Comparison of ENCODE assay signal across 15 cellular contexts in genomic region chr9:120885968-120886367, GRCh38. TPM values are rescaled to one million over a fixed set of nuclear protein-coding genes. Genes with fewer than 3 reads are reported as not detected.
DNase-seq lines count a peak whose midpoint lies in the region; ATAC-seq and TF ChIP-seq lines count a peak whose summit lies in the region.
"Had no signal": no experiment of that assay in that cellular context is flagged by ENCODE, and none has a peak within 500 bp of the region (broad histone marks: within the 10 kb centered on the region; RNA-seq: fewer than 3 reads in every experiment).

No MANE protein-coding gene starts in this region.

- TF ChIP-seq POLR2A in Peyer's patch (IDR thresholded peaks at IDR 0.05), result no peak

- POLR2A ChIA-PET in A673 (lab: Charles Lee; ENCODE audit: low non-redundant PET), result no interaction called here

- H3K4me3 ChIP-seq in DOHH2 (ENCODE audit: low read length) (0 out of 2 replicates have a peak overlapping the region, but pooled peaks have one; percentile 8), Peyer's patch (no peak overlapping the region), fibroblast of the aortic adventitia (ENCODE audit: low read depth, low read length) (no peak overlapping the region), osteoblast (ENCODE audit: insufficient read depth, low read length) (no peak overlapping the region), A673 (ENCODE audit: low read depth, low read length, poor library complexity, severe bottlenecking) (no peak overlapping the region)
- H3K4me3 ChIP-seq: psoas muscle had no signal

- H3K4me2 ChIP-seq in DOHH2 (ENCODE audit: low read length), result peak overlapping the region; percentile 44
- H3K4me2 ChIP-seq in osteoblast (ENCODE audit: insufficient read depth, low read length), result peak overlapping the region; percentile 4

- intact Hi-C loops in A673 (cut with micrococcal nuclease; ENCODE audit: unreplicated experiment), result no loop called here

- H3K27me3 ChIP-seq in DOHH2 (ENCODE audit: control insufficient read depth, low read length) (no peaks in the 10 kb centered on the region), Peyer's patch (no peaks in the 10 kb centered on the region), osteoblast (ENCODE audit: insufficient read depth, low read length) (peaks cover 3% of the 10 kb centered on the region), A673 (replicated peaks; ENCODE audit: insufficient read depth, low read depth, low read length, poor library complexity) (no peaks in the 10 kb centered on the region)

- no peak for TF ChIP-seq CTCF in DOHH2 (IDR thresholded peaks at IDR 0.05; ENCODE audit: low read depth, low read length, poor library complexity, severe bottlenecking)
- TF ChIP-seq CTCF in Peyer's patch (IDR thresholded peaks at IDR 0.05), result no peak
- no peak for TF ChIP-seq CTCF in fibroblast of the aortic adventitia (IDR thresholded peaks at IDR 0.05; ENCODE audit: insufficient read depth, low read length)
- TF ChIP-seq CTCF in osteoblast (IDR thresholded peaks at IDR 0.05; ENCODE audit: extremely low read depth, low read depth, low read length), result no peak
- no peak for TF ChIP-seq CTCF in A673 (conservative IDR thresholded peaks at IDR 0.05; ENCODE audit: low read depth, low read length)

- DNase-seq in Peyer's patch, result no peak
- peak; percentile 27 for DNase-seq in fibroblast of the aortic adventitia (ENCODE audit: low read depth)
- no peak for DNase-seq in osteoblast (ENCODE audit: insufficient read length, low spot score, missing footprints)
- no peak for DNase-seq in NCI-H1105 treated with DMSO at 0.1 percent for 48 hours (lab: John Stamatoyannopoulos, UW)
- DNase-seq in A673 (ENCODE audit: low spot score), result no peak
- DNase-seq: activated CD8-positive, alpha-beta memory T cell treated with anti-CD3 and anti-CD28 coated beads, Interleukin-2, amount 50 U/mL, for 48 hours; Calu3; hypothalamus; NCI-H1048; stimulated activated CD4-positive, alpha-beta T cell treated with anti-CD3 and anti-CD28 coated beads, Interleukin-4, amount 100 ng/mL, for 4 hours had no signal

- H3K9me3 ChIP-seq in DOHH2 (ENCODE audit: control insufficient read depth, insufficient read depth, low read length) (no peaks in the 10 kb centered on the region), Peyer's patch (no peaks in the 10 kb centered on the region), osteoblast (ENCODE audit: low read depth, low read length) (no peaks in the 10 kb centered on the region), A673 (ENCODE audit: low read depth, low read length, poor library complexity, severe bottlenecking) (no peaks in the 10 kb centered on the region)
- H3K9me3 ChIP-seq: psoas muscle had no signal

- ATAC-seq in GM18870 (IDR thresholded peaks at IDR 0.05; ENCODE audit: unreplicated experiment) (no peak), GM21786 (IDR thresholded peaks at IDR 0.05; ENCODE audit: unreplicated experiment) (no peak)

- H3K79me2 ChIP-seq in DOHH2 (ENCODE audit: control insufficient read depth, low read length) (no peaks in the 10 kb centered on the region), osteoblast (ENCODE audit: insufficient read depth, low read length) (no peaks in the 10 kb centered on the region)

- CTCF ChIA-PET in A673 (lab: Charles Lee), result no interaction called here

- no TSS peak for BruUV-seq in A673 (replicated peaks; lab: Mats Ljungman, UMichigan)

- H4K20me1 ChIP-seq in DOHH2 (ENCODE audit: control insufficient read depth, insufficient read depth, low read depth, low read length) (no peaks in the 10 kb centered on the region), osteoblast (ENCODE audit: insufficient read depth, low read length) (no peaks in the 10 kb centered on the region)

- no peaks in the 10 kb centered on the region for H3K9me2 ChIP-seq in DOHH2 (replicated peaks; ENCODE audit: control insufficient read depth, low read length)

- peaks cover 18% of the 10 kb centered on the region for H3F3A ChIP-seq in DOHH2 (ENCODE audit: control insufficient read depth, insufficient read depth)

- no peak overlapping the region for H2AFZ ChIP-seq in osteoblast (ENCODE audit: low read length)

- peaks cover 93% of the 10 kb centered on the region for H3K4me1 ChIP-seq in DOHH2 (ENCODE audit: control insufficient read depth, low read length)
- H3K4me1 ChIP-seq in Peyer's patch, result peaks cover 0 to 17% (median 3%) of the 10 kb centered on the region in 4 donors
- H3K4me1 ChIP-seq in osteoblast (ENCODE audit: insufficient read depth, low read length), result peaks cover 14% of the 10 kb centered on the region
- H3K4me1 ChIP-seq in A673 (ENCODE audit: insufficient read depth, low read length, poor library complexity, severe bottlenecking), result no peaks in the 10 kb centered on the region
- H3K4me1 ChIP-seq: psoas muscle had no signal

- H3K36me3 ChIP-seq in DOHH2 (ENCODE audit: control insufficient read depth, low read length) (no peaks in the 10 kb centered on the region), Peyer's patch (no peaks in the 10 kb centered on the region), osteoblast (ENCODE audit: insufficient read depth, low read length) (no peaks in the 10 kb centered on the region), A673 (ENCODE audit: insufficient read depth, low read length, poor library complexity, severe bottlenecking) (no peaks in the 10 kb centered on the region)

- H3K27ac ChIP-seq in DOHH2 (ENCODE audit: low read depth, low read length) (peak overlapping the region; percentile 0; the same call in 1 of the 2 replicates), Peyer's patch (peak overlapping the region; percentile 3 to 58 (median 28)), osteoblast (ENCODE audit: low read depth, low read length) (no peak overlapping the region), A673 (ENCODE audit: low read depth, low read length, poor library complexity, severe bottlenecking) (no peak overlapping the region)
- H3K27ac ChIP-seq: psoas muscle, RWPE1 had no signal

RNA-seq across cellular contexts. Expression of gene PHF19, which starts 9.0 kb away (rescaled TPM):
- 10 to 100 TPM in 3 of 4 donors, 1 to 10 TPM in 1; 7.2 to 76.7 (median 20.6) TPM for total RNA-seq in Peyer's patch
- total RNA-seq in fibroblast of the aortic adventitia (ENCODE audit: low replicate concordance), result 10.2 and 55.7 TPM in 2 replicates
- total RNA-seq in osteoblast, result 13.8 and 16.6 TPM in 2 replicates
- total RNA-seq in A673 (2021), result 75.7 and 77.4 TPM in 2 replicates

RNA-seq across cellular contexts. Expression of gene TRAF1, which starts 40.6 kb away (rescaled TPM):
- total RNA-seq in Peyer's patch, result 10 to 100 TPM in 1 of 4 donors, 1 to 10 TPM in 3; 3.3 to 14.0 (median 8.8) TPM
- 1.8 and 8.5 TPM in 2 replicates for total RNA-seq in fibroblast of the aortic adventitia (ENCODE audit: low replicate concordance)
- total RNA-seq in osteoblast, result 0.88 and 1.8 TPM in 2 replicates
- total RNA-seq in A673 (2021), result 0.73 and 0.85 TPM in 2 replicates

RNA-seq across cellular contexts. Expression of gene PSMD5, which starts 43.2 kb away (rescaled TPM):
- 10 to 100 TPM; 23.8 to 46.2 (median 30.9) TPM for total RNA-seq in Peyer's patch
- total RNA-seq in fibroblast of the aortic adventitia (ENCODE audit: low replicate concordance), result 16.6 and 49.4 TPM in 2 replicates
- 32.6 and 34.2 TPM in 2 replicates for total RNA-seq in osteoblast
- total RNA-seq in A673 (2021), result 64.9 and 67.0 TPM in 2 replicates

Comparison
In these comparisons a context has a peak if more than half of its experiments do, and no peak if none do; other contexts are left out.
1. H3K27ac ChIP-seq: peak in DOHH2 (single experiment) and Peyer's patch (4 of 4); none in osteoblast (single experiment) and A673 (single experiment).